ENCODE assay signal across 8 cellular contexts in the genomic region with DNA sequence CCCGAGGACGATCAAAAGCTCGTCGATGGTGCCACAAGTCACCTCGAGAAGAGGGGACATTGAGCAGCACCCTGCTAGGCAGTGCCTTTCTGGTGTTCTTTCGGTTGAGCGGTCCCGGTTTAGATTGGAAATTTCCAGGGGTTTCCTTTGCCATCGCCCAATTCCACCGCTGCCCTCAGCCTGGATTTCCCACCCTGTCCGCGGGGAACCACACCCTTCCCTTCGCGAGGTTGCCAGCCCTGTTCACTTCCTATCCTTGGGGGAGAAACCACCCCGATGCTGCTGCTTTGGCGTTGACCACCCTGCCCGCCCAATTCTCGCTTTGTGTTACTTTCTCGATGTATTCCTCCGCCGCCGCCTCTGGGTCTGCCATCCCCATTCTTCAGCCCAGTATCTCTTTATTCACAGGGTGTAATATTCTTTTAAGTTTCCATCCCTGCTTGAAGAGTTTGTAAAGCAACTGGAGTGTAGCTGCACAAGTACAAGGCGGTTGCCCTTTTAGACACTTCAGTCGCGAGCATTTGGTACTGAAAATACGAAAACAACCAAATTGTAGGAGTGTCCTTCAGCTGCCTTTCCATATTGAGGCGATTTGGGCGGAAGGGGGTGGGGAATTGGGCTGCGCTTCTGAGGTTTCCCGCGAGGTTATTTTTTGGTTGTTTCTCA. TPM values are rescaled to one million over a fixed set of nuclear protein-coding genes. Genes with fewer than 3 reads are reported as not detected.
DNase-seq lines count a peak whose midpoint lies in the region; TF ChIP-seq lines count a peak whose summit lies in the region.

No MANE protein-coding gene starts in this region.

- peak overlapping the region; percentile 75 for H3K27ac ChIP-seq in HEK293 (ENCODE audit: extremely low read depth, low read depth, low read length)
- H3K27ac ChIP-seq in PC-9, result peak overlapping the region; percentile 88
- peak overlapping the region; percentile 88 to 93 for H3K27ac ChIP-seq in uterus

- DNase-seq in AG09309 (ENCODE audit: low read depth) (no peak), PC-9 (peak in 1 of 2 experiments; percentile 21), activated gamma-delta T cell treated with Interleukin-2 at 50 U/mL for 16 hours (peak; percentile 53), foreskin fibroblast (peak; percentile 30 to 59), uterus (peak; percentile 30 to 37), GM20000 (ENCODE audit: low spot score) (no peak)

- intact Hi-C loops in PC-9 (cut with micrococcal nuclease; ENCODE audit: unreplicated experiment), result loop anchor here (1.0 to 10.0 kb wide), 3 partner anchors 9 to 79 kb away; no protein-coding TSS in a partner anchor
- intact Hi-C loops in uterus (cut with DNase I; ENCODE audit: low total_unique reads), result no loop called here

- CTCF ChIA-PET in HEK293 (lab: Yijun Ruan, JAX) (interaction anchor here (0.6 kb wide), 1 partner anchor 11 kb away, joined by 3 read pairs; no protein-coding TSS in a partner anchor), PC-9 (lab: Charles Lee) (no interaction called here)

- TSS peak; percentile 49 for BruUV-seq in PC-9 (replicated peaks; lab: Mats Ljungman, UMichigan)

- H3K79me2 ChIP-seq in PC-9 (ENCODE audit: low read depth), result peaks cover 61% of the 10 kb centered on the region

- no peaks in the 10 kb centered on the region for H3K9me2 ChIP-seq in PC-9 (ENCODE audit: insufficient read depth)

- H2AFZ ChIP-seq in PC-9 (no peak overlapping the region), neuron (ENCODE audit: low read depth, low read length) (no peak overlapping the region)

- peaks cover 9% of the 10 kb centered on the region for H3K4me1 ChIP-seq in HEK293 (ENCODE audit: control insufficient read depth, insufficient read depth, low read length)
- H3K4me1 ChIP-seq in PC-9 (replicated peaks; ENCODE audit: insufficient read depth), result peaks cover 22% of the 10 kb centered on the region
- peaks cover 13% of the 10 kb centered on the region for H3K4me1 ChIP-seq in neuron (ENCODE audit: insufficient read depth, low read length)
- H3K4me1 ChIP-seq in uterus, result no peaks in the 10 kb centered on the region

- peak overlapping the region; percentile 82 for H3K4me3 ChIP-seq in AG09309 (ENCODE audit: control insufficient read depth, low read depth, low read length)
- peak overlapping the region; percentile 52 for H3K4me3 ChIP-seq in HEK293 (ENCODE audit: low read depth, low read length)
- H3K4me3 ChIP-seq in PC-9, result peak overlapping the region; percentile 96
- peak overlapping the region; percentile 87 to 97 for H3K4me3 ChIP-seq in foreskin fibroblast (ENCODE audit: low read depth in 1 of 2, low read length in 2 of 2)
- H3K4me3 ChIP-seq in neuron (ENCODE audit: low read length), result peak overlapping the region; percentile 91
- peak overlapping the region; percentile 55 to 73 for H3K4me3 ChIP-seq in uterus

- H3K9me3 ChIP-seq in HEK293 (ENCODE audit: control insufficient read depth, insufficient read depth, low read depth, low read length), result no peaks in the 10 kb centered on the region
- H3K9me3 ChIP-seq in PC-9 (ENCODE audit: insufficient read depth, low read depth), result no peaks in the 10 kb centered on the region
- no peaks in the 10 kb centered on the region for H3K9me3 ChIP-seq in neuron (ENCODE audit: low read length)
- H3K9me3 ChIP-seq in uterus, result no peaks in the 10 kb centered on the region

- POLR2A ChIA-PET in HEK293 (lab: Yijun Ruan, JAX), result interaction anchor here (0.8 to 2.7 kb wide), 11 partner anchors 8 to 352 kb away, joined by 3 to 16 read pairs (median 5); a partner anchor contains a TSS
- POLR2A ChIA-PET in PC-9 (lab: Charles Lee; ENCODE audit: unreplicated experiment), result interaction anchor here (0.6 kb wide), 1 partner anchor 168 kb away, joined by 11 read pairs; a partner anchor contains a TSS

- peaks cover 50% of the 10 kb centered on the region for H4K20me1 ChIP-seq in PC-9 (ENCODE audit: insufficient read depth)

- peaks cover 24% of the 10 kb centered on the region for H3F3A ChIP-seq in PC-9 (ENCODE audit: insufficient read depth, low read depth)

- no peak for TF ChIP-seq POLR2A in uterus (IDR thresholded peaks at IDR 0.05)

- H3K36me3 ChIP-seq in HEK293 (ENCODE audit: control insufficient read depth in 2 of 2, insufficient read depth in 1 of 2, low read length in 2 of 2) (peaks cover 6 to 7% of the 10 kb centered on the region in 2 experiments), PC-9 (ENCODE audit: low read depth) (peaks cover 9% of the 10 kb centered on the region), neuron (ENCODE audit: insufficient read depth, low read length) (peaks cover 6% of the 10 kb centered on the region), uterus (no peaks in the 10 kb centered on the region)

- H3K4me2 ChIP-seq in PC-9, result peak overlapping the region; percentile 84

- TF ChIP-seq CTCF in AG09309 (IDR thresholded peaks at IDR 0.05; ENCODE audit: control insufficient read depth, insufficient read depth, low read depth, low read length, missing control alignments), result no peak
- no peak for TF ChIP-seq CTCF in HEK293 (tag by site-specific recombination; IDR thresholded peaks at IDR 0.05)
- no peak for TF ChIP-seq CTCF in PC-9 (conservative IDR thresholded peaks at IDR 0.05)
- TF ChIP-seq CTCF in foreskin fibroblast (IDR thresholded peaks at IDR 0.05; ENCODE audit: low read depth, low read length), result no peak
- TF ChIP-seq CTCF in uterus (IDR thresholded peaks at IDR 0.05), result no peak
- no peak for TF ChIP-seq CTCF in GM20000 (IDR thresholded peaks at IDR 0.05; ENCODE audit: extremely low read depth, missing control alignments)

- H3K27me3 ChIP-seq in PC-9 (ENCODE audit: insufficient read depth, low read depth) (no peaks in the 10 kb centered on the region), neuron (ENCODE audit: insufficient read depth, low read length) (no peaks in the 10 kb centered on the region), uterus (no peaks in the 10 kb centered on the region)

TF ChIP-seq in HEK293, 187 proteins besides CTCF, POLR2A, EP300 and RAD21 (continues in another document):
- TF ChIP-seq, protein P1, sequence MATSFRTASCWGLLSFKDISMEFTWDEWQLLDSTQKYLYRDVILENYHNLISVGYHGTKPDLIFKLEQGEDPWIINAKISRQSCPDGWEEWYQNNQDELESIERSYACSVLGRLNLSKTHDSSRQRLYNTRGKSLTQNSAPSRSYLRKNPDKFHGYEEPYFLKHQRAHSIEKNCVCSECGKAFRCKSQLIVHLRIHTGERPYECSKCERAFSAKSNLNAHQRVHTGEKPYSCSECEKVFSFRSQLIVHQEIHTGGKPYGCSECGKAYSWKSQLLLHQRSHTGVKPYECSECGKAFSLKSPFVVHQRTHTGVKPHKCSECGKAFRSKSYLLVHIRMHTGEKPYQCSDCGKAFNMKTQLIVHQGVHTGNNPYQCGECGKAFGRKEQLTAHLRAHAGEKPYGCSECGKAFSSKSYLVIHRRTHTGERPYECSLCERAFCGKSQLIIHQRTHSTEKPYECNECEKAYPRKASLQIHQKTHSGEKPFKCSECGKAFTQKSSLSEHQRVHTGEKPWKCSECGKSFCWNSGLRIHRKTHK (tag by site-specific recombination; IDR thresholded peaks at IDR 0.05), result no peak
- no peak for TF ChIP-seq ZNF274 (IDR thresholded peaks at IDR 0.05; ENCODE audit: low read length)
- TF ChIP-seq ZNF274 (tag by site-specific recombination; IDR thresholded peaks at IDR 0.05; ENCODE audit: borderline replicate concordance), result no peak
- no peak for TF ChIP-seq ZNF785 (tag by site-specific recombination; IDR thresholded peaks at IDR 0.05)
- TF ChIP-seq ZNF776 (tag by site-specific recombination; IDR thresholded peaks at IDR 0.05; ENCODE audit: borderline replicate concordance), result no peak
- no peak for TF ChIP-seq ZNF747 (tag by site-specific recombination; IDR thresholded peaks at IDR 0.05)
- TF ChIP-seq ZNF394 (tag by site-specific recombination; IDR thresholded peaks at IDR 0.05; ENCODE audit: borderline replicate concordance), result no peak
- TF ChIP-seq ZNF416 (tag by site-specific recombination; IDR thresholded peaks at IDR 0.05), result no peak
- peak; percentile 82 for TF ChIP-seq KLF1 (tag by site-specific recombination; IDR thresholded peaks at IDR 0.05)
- TF ChIP-seq, protein P2, sequence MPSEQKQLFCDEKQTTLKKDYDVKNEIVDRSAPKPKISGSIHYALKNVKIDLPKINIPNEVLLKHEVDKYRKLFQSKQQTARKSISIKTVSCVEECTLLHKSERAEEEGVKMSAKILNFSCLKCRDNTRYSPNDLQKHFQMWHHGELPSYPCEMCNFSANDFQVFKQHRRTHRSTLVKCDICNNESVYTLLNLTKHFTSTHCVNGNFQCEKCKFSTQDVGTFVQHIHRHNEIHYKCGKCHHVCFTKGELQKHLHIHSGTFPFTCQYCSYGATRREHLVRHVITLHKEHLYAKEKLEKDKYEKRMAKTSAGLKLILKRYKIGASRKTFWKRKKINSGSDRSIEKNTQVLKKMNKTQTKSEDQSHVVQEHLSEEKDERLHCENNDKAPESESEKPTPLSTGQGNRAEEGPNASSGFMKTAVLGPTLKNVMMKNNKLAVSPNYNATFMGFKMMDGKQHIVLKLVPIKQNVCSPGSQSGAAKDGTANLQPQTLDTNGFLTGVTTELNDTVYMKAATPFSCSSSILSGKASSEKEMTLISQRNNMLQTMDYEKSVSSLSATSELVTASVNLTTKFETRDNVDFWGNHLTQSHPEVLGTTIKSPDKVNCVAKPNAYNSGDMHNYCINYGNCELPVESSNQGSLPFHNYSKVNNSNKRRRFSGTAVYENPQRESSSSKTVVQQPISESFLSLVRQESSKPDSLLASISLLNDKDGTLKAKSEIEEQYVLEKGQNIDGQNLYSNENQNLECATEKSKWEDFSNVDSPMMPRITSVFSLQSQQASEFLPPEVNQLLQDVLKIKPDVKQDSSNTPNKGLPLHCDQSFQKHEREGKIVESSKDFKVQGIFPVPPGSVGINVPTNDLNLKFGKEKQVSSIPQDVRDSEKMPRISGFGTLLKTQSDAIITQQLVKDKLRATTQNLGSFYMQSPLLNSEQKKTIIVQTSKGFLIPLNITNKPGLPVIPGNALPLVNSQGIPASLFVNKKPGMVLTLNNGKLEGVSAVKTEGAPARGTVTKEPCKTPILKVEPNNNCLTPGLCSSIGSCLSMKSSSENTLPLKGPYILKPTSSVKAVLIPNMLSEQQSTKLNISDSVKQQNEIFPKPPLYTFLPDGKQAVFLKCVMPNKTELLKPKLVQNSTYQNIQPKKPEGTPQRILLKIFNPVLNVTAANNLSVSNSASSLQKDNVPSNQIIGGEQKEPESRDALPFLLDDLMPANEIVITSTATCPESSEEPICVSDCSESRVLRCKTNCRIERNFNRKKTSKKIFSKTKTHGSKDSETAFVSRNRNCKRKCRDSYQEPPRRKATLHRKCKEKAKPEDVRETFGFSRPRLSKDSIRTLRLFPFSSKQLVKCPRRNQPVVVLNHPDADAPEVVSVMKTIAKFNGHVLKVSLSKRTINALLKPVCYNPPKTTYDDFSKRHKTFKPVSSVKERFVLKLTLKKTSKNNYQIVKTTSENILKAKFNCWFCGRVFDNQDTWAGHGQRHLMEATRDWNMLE (tag by site-specific recombination; conservative IDR thresholded peaks at IDR 0.05; ENCODE audit: low read depth), result no peak
- no peak for TF ChIP-seq ZSCAN23 (tag by site-specific recombination; IDR thresholded peaks at IDR 0.05)
- no peak for TF ChIP-seq ZNF2 (tag by site-specific recombination; IDR thresholded peaks at IDR 0.05)

RNA-seq across cellular contexts. Expression of a gene that starts 1.1 kb away (rescaled TPM):
- total RNA-seq in PC-9 (2021), result 123 and 159 TPM in 2 replicates
- total RNA-seq in uterus, result 100 to 1,000 TPM; 117 to 243 (median 144) TPM

RNA-seq across cellular contexts. Expression of a gene that starts 44.3 kb away (rescaled TPM):
- total RNA-seq in PC-9 (2021) (0.48 and 1.4 TPM in 2 replicates), uterus (1 to 10 TPM; 1.2 to 7.9 (median 2.5) TPM)

Comparison
In these comparisons a context has a peak if more than half of its experiments do, and no peak if none do; other contexts are left out.
1. DNase-seq: peak in activated gamma-delta T cell treated with Interleukin-2 at 50 U/mL for 16 hours (single experiment), foreskin fibroblast (2 of 2) and uterus (2 of 2); none in AG09309 (single experiment) and GM20000 (single experiment).
2. Peak in every context shown above with its lines, with median percentiles within 50 percentile points of each other: H3K4me3 ChIP-seq and H3K27ac ChIP-seq.